2 cellular contexts compared by ENCODE assay signal in genomic region chrX:118761950-118762725, GRCh38.
TF ChIP-seq lines count a peak whose summit lies in the region.

No MANE protein-coding gene starts in this region.

TF ChIP-seq in IMR-90, 13 proteins besides CTCF, POLR2A, EP300 and RAD21 (continued from another document):
- TF ChIP-seq SMC3 (IDR thresholded peaks at IDR 0.05; ENCODE audit: low read depth, low read length) = no peak
- no peak for TF ChIP-seq CEBPB (IDR thresholded peaks at IDR 0.05; ENCODE audit: low read depth, low read length)
- TF ChIP-seq MXI1 (IDR thresholded peaks at IDR 0.05; ENCODE audit: borderline replicate concordance, low read depth, low read length) = no peak
- no peak for TF ChIP-seq MAZ (IDR thresholded peaks at IDR 0.05; ENCODE audit: borderline replicate concordance, low read depth, low read length)
- TF ChIP-seq ELK1 (IDR thresholded peaks at IDR 0.05; ENCODE audit: borderline replicate concordance, low read depth, low read length) = no peak
- TF ChIP-seq NFE2L2 (IDR thresholded peaks at IDR 0.05; ENCODE audit: low read depth, low read length) = no peak
- no peak for TF ChIP-seq USF2 (IDR thresholded peaks at IDR 0.05; ENCODE audit: low read depth, low read length)
- TF ChIP-seq RFX5 (IDR thresholded peaks at IDR 0.05; ENCODE audit: low read depth, low read length) = no peak
- TF ChIP-seq BHLHE40 (IDR thresholded peaks at IDR 0.05; ENCODE audit: low read depth, low read length) = no peak
- no peak for TF ChIP-seq CHD1 (IDR thresholded peaks at IDR 0.05; ENCODE audit: low read depth, low read length)
- no peak for TF ChIP-seq RCOR1 (IDR thresholded peaks at IDR 0.05; ENCODE audit: insufficient replicate concordance, low read length)
- TF ChIP-seq FOS (IDR thresholded peaks at IDR 0.05; ENCODE audit: low read depth, low read length) = no peak

TF ChIP-seq in K562, 482 proteins besides CTCF, POLR2A, EP300 and RAD21:
- no peak for TF ChIP-seq POLR2B (IDR thresholded peaks at IDR 0.05; ENCODE audit: low read depth, partially characterized antibody)
- no peak for TF ChIP-seq SP2 (IDR thresholded peaks at IDR 0.05; ENCODE audit: extremely low read depth, low read depth, low read length, poor library complexity, severe bottlenecking)
- no peak for TF ChIP-seq HCFC1 (IDR thresholded peaks at IDR 0.05; ENCODE audit: low read depth, low read length)
- no peak for TF ChIP-seq CTBP1 (IDR thresholded peaks at IDR 0.05; ENCODE audit: borderline replicate concordance)
- no peak for TF ChIP-seq KDM1A (IDR thresholded peaks at IDR 0.05)
- TF ChIP-seq ZBTB43 (CRISPR knock-in tag; IDR thresholded peaks at IDR 0.05) = no peak
- no peak for TF ChIP-seq TSC22D4 (tag; IDR thresholded peaks at IDR 0.05)
- no peak for TF ChIP-seq YY1 (IDR thresholded peaks at IDR 0.05; ENCODE audit: borderline replicate concordance in 1 of 3, control insufficient read depth in 1 of 3, extremely low read depth in 1 of 3, insufficient read depth in 3 of 3, insufficient read length in 1 of 3, insufficient replicate concordance in 2 of 3, low read depth in 1 of 3, low read length in 2 of 3)
- TF ChIP-seq CBX2 (IDR thresholded peaks at IDR 0.05; ENCODE audit: insufficient read depth, low read length, poor library complexity, severe bottlenecking) = no peak
- TF ChIP-seq ZNF780A (CRISPR knock-in tag; IDR thresholded peaks at IDR 0.05) = no peak
